2 cellular contexts compared by ENCODE assay signal in the genomic region with DNA sequence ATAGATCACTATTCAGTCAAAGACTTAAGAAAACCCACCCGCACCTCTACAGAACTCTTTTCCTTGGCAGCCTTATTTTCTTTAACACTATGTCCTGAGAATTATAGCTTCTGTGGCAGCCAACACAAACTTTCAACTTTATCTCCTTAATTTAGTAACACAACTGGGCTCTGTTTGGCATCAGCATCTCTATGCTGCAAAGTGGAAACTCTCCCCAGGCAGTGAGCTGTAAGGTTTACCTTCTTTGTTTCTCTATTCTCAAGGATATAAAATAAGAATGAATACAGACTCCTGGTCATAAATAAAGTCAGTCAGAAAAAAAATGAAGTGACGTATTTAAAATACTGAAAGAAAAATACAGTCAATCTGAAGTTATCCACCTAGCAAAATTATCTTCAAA.
TF ChIP-seq lines count a peak whose summit lies in the region.

No MANE protein-coding gene starts in this region.

TF ChIP-seq in GM23338, 12 proteins besides CTCF, POLR2A, EP300 and RAD21 (continued from another document):
- TF ChIP-seq, protein P1, sequence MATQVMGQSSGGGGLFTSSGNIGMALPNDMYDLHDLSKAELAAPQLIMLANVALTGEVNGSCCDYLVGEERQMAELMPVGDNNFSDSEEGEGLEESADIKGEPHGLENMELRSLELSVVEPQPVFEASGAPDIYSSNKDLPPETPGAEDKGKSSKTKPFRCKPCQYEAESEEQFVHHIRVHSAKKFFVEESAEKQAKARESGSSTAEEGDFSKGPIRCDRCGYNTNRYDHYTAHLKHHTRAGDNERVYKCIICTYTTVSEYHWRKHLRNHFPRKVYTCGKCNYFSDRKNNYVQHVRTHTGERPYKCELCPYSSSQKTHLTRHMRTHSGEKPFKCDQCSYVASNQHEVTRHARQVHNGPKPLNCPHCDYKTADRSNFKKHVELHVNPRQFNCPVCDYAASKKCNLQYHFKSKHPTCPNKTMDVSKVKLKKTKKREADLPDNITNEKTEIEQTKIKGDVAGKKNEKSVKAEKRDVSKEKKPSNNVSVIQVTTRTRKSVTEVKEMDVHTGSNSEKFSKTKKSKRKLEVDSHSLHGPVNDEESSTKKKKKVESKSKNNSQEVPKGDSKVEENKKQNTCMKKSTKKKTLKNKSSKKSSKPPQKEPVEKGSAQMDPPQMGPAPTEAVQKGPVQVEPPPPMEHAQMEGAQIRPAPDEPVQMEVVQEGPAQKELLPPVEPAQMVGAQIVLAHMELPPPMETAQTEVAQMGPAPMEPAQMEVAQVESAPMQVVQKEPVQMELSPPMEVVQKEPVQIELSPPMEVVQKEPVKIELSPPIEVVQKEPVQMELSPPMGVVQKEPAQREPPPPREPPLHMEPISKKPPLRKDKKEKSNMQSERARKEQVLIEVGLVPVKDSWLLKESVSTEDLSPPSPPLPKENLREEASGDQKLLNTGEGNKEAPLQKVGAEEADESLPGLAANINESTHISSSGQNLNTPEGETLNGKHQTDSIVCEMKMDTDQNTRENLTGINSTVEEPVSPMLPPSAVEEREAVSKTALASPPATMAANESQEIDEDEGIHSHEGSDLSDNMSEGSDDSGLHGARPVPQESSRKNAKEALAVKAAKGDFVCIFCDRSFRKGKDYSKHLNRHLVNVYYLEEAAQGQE (IDR thresholded peaks at IDR 0.05; ENCODE audit: unreplicated experiment): no peak

TF ChIP-seq in WTC11, 78 proteins besides CTCF, POLR2A, EP300 and RAD21 (continued from another document):
- TF ChIP-seq, protein P2, sequence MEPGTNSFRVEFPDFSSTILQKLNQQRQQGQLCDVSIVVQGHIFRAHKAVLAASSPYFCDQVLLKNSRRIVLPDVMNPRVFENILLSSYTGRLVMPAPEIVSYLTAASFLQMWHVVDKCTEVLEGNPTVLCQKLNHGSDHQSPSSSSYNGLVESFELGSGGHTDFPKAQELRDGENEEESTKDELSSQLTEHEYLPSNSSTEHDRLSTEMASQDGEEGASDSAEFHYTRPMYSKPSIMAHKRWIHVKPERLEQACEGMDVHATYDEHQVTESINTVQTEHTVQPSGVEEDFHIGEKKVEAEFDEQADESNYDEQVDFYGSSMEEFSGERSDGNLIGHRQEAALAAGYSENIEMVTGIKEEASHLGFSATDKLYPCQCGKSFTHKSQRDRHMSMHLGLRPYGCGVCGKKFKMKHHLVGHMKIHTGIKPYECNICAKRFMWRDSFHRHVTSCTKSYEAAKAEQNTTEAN (CRISPR knock-in tag; IDR thresholded peaks at IDR 0.05): no peak
